In genomic region chr15:52872036-52872818, GRCh38 we compare ENCODE assay signal across 10 cellular contexts.
"Had no signal": no experiment of that assay in that cellular context is flagged by ENCODE, and none has a peak within 500 bp of the region (broad histone marks: within the 10 kb centered on the region; RNA-seq: fewer than 3 reads in every experiment).

No MANE protein-coding gene starts in this region.

- ATAC-seq: GM23338, HCT116 had no signal

- H3K4me2 ChIP-seq: GM23338 had no signal

- FAIRE-seq: H54 had no signal

- H3K9ac ChIP-seq: GM23248 had no signal

- H3K9me3 ChIP-seq: HAP-1 had no signal

- H3K27ac ChIP-seq: GM23248 had no signal

- H2AFZ ChIP-seq: GM23248, GM23338 had no signal

- H3K4me3 Mint-ChIP-seq: GM23338, H9, HFFc6 had no signal

- H3K9me3 Mint-ChIP-seq: GM23338, H9 had no signal

- H3K36me3 ChIP-seq: HAP-1 had no signal

- DNase-seq: GM23248, GOT3, H7, H9, HCEC 1CT, HFFc6 had no signal

- H3K27ac Mint-ChIP-seq: GM23338, H9, HFFc6 had no signal

- H3K4me3 ChIP-seq: GM23248, GM23338, HAP-1 had no signal
